Comparison of ENCODE assay signal across 8 cellular contexts in the genomic region with DNA sequence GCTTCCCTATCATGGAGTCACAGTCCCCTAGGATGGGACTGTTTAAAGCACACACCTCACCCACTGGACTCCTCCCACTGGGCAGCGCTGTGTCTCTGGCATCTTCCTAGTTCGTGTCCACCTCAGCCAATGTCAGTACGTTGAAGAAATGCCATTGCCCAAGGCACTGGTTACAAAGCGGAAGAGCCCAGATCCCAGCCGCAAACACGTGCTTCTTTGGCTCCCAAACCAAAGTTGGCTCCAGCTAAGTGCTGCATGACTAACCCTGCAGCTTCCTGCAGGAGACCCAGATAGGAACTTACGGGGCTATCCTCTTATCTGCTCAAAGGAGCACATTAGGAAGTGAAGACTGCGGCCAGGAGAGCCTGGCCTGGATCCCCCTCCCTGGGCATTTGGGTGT. TPM values are rescaled to one million over a fixed set of nuclear protein-coding genes. Genes with fewer than 3 reads are reported as not detected.
DNase-seq lines count a peak whose midpoint lies in the region; ATAC-seq and TF ChIP-seq lines count a peak whose summit lies in the region.

No MANE protein-coding gene starts in this region.

- no peaks in the 10 kb centered on the region for H3K36me3 ChIP-seq in fibroblast of lung (ENCODE audit: control insufficient read depth, insufficient read depth, low read length)

- H3K9me3 Mint-ChIP-seq in activated T-cell treated with anti-CD3 and anti-CD28 coated beads, Interleukin-2, amount 50 U/mL, for 4 hours, result no peaks in the 10 kb centered on the region

- no peak for ATAC-seq in activated T-cell treated with anti-CD3 and anti-CD28 coated beads, Interleukin-2, amount 50 U/mL, for 4 hours
- no peak for ATAC-seq in GM21576 (IDR thresholded peaks at IDR 0.05; ENCODE audit: unreplicated experiment)

- H3K27me3 ChIP-seq in fibroblast of lung (ENCODE audit: control insufficient read depth, insufficient read depth, low read length), result no peaks in the 10 kb centered on the region

- no peak overlapping the region for H3K4me3 ChIP-seq in fibroblast of lung (replicated peaks in 1 of 4; ENCODE audit: control extremely low read depth in 1 of 4, insufficient read depth in 1 of 4, low read depth in 3 of 4, low read length in 4 of 4)

- DNase-seq in ELR (ENCODE audit: low read depth) (peak; percentile 100), RPMI7951 (ENCODE audit: low read depth) (peak; percentile 99), fibroblast of lung (ENCODE audit: low read depth in 2 of 2) (peak; percentile 92 to 97), pulmonary artery endothelial cell (ENCODE audit: low read depth, low spot score) (peak; percentile 89), NCI-H1105 treated with DMSO at 0.1 percent for 48 hours (lab: John Stamatoyannopoulos, UW) (no peak), NCI-H2171 (lab: John Stamatoyannopoulos, UW) (no peak)
- no peak for DNase-seq in activated T-cell treated with anti-CD3 and anti-CD28 coated beads, Interleukin-2, amount 50 U/mL, for 4 hours

- peaks cover 18% of the 10 kb centered on the region for H3K4me1 ChIP-seq in fibroblast of lung (ENCODE audit: control insufficient read depth, extremely low read depth, insufficient read depth, low read length)

- no peak overlapping the region for H3K4me3 Mint-ChIP-seq in activated T-cell treated with anti-CD3 and anti-CD28 coated beads, Interleukin-2, amount 50 U/mL, for 4 hours

- H3K36me3 Mint-ChIP-seq in activated T-cell treated with anti-CD3 and anti-CD28 coated beads, Interleukin-2, amount 50 U/mL, for 4 hours (ENCODE audit: insufficient read depth), result peaks cover 15% of the 10 kb centered on the region

- peak overlapping the region; percentile 71 for H3K27ac ChIP-seq in fibroblast of lung (ENCODE audit: insufficient read depth, low read length)

- H3K4me2 ChIP-seq in fibroblast of lung (ENCODE audit: extremely low read depth, insufficient read depth, low read length), result peak overlapping the region; percentile 65

- H3K9me3 ChIP-seq in fibroblast of lung (ENCODE audit: control insufficient read depth, insufficient read depth, low read depth, low read length), result no peaks in the 10 kb centered on the region

- H3K4me1 Mint-ChIP-seq in activated T-cell treated with anti-CD3 and anti-CD28 coated beads, Interleukin-2, amount 50 U/mL, for 4 hours (ENCODE audit: low read depth), result peaks cover 73% of the 10 kb centered on the region

- no peak for TF ChIP-seq CTCF in fibroblast of lung (conservative IDR thresholded peaks at IDR 0.05 in 1 of 2, IDR thresholded peaks at IDR 0.05 in 1 of 2; ENCODE audit: low read depth in 1 of 2, low read length in 2 of 2)

- H3K79me2 ChIP-seq in fibroblast of lung (ENCODE audit: control insufficient read depth, insufficient read depth, low read length), result peaks cover 33% of the 10 kb centered on the region

- no peaks in the 10 kb centered on the region for H4K20me1 ChIP-seq in fibroblast of lung (ENCODE audit: control insufficient read depth, extremely low read depth, insufficient read depth, low read length)

- H2AFZ ChIP-seq in fibroblast of lung (ENCODE audit: low read length), result no peak overlapping the region

- H3K9ac ChIP-seq in fibroblast of lung (ENCODE audit: insufficient read depth, low read length), result no peak overlapping the region

- no peaks in the 10 kb centered on the region for H3K27me3 Mint-ChIP-seq in activated T-cell treated with anti-CD3 and anti-CD28 coated beads, Interleukin-2, amount 50 U/mL, for 4 hours (ENCODE audit: low read depth)

RNA-seq across cellular contexts. Expression of gene SYNE3, which starts 9.3 kb away (rescaled TPM):
- 6.0 and 6.2 TPM in 2 replicates for total RNA-seq in RPMI7951 (2014; rRNA removed; shearing (Covaris generic))
- total RNA-seq in fibroblast of lung, result 15.9 and 24.1 TPM in 2 replicates
- 4.9 and 8.7 TPM in 2 replicates for polyA plus RNA-seq in fibroblast of lung
- 5.8 and 7.4 TPM in 2 replicates for polyA plus RNA-seq in fibroblast of lung (2012)
- 15.2 and 31.5 TPM in 2 replicates for polyA minus RNA-seq in fibroblast of lung (ENCODE audit: low replicate concordance)
- 11.5 and 15.5 TPM in 2 replicates for total RNA-seq in pulmonary artery endothelial cell
- total RNA-seq in activated T-cell treated with anti-CD3 and anti-CD28 coated beads, Interleukin-2, amount 50 U/mL, for 4 hours, result 10 to 100 TPM; 11.5 to 15.0 (median 12.9) TPM

RNA-seq across cellular contexts. Expression of gene GLRX5, which starts 27.7 kb away (rescaled TPM):
- 65.4 and 65.7 TPM in 2 replicates for total RNA-seq in RPMI7951 (2014; rRNA removed; shearing (Covaris generic))
- 28.4 and 28.5 TPM in 2 replicates for total RNA-seq in fibroblast of lung
- 47.6 and 53.5 TPM in 2 replicates for polyA plus RNA-seq in fibroblast of lung
- polyA plus RNA-seq in fibroblast of lung (2012), result 38.1 and 43.4 TPM in 2 replicates
- 3.4 and 8.7 TPM in 2 replicates for polyA minus RNA-seq in fibroblast of lung (ENCODE audit: low replicate concordance)
- total RNA-seq in pulmonary artery endothelial cell, result 63.7 and 65.7 TPM in 2 replicates
- 10 to 100 TPM; 37.3 to 45.1 (median 40.7) TPM for total RNA-seq in activated T-cell treated with anti-CD3 and anti-CD28 coated beads, Interleukin-2, amount 50 U/mL, for 4 hours

Comparison
In these comparisons a context has a peak if more than half of its experiments do, and no peak if none do; other contexts are left out.
1. DNase-seq: peak in ELR (single experiment), RPMI7951 (single experiment), fibroblast of lung (2 of 2) and pulmonary artery endothelial cell (single experiment); none in activated T-cell treated with anti-CD3 and anti-CD28 coated beads, Interleukin-2, amount 50 U/mL, for 4 hours (single experiment), NCI-H1105 treated with DMSO at 0.1 percent for 48 hours (single experiment) and NCI-H2171 (single experiment).